In the genomic region with DNA sequence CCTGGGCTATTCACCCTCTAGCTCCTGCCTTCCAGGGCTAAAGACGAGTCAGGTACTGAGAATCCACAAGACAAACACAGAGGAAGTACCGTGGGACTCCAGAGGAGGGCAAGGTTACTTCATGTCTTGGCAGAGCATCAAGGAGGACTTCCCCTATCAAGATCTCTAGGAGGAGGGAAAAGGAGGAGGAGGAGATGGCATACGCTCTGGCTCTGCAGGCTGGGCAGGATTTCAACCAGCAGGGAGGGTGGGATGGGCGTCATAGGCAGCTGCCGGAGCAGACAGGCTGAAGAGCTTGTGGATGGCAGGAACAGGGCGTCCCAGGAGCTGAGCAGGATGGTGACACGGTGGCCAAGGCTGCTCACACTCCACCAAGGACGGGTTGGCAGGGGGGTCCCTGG, we compare ENCODE assay signal across 9 cellular contexts. TPM values are rescaled to one million over a fixed set of nuclear protein-coding genes. Genes with fewer than 3 reads are reported as not detected.
DNase-seq lines count a peak whose midpoint lies in the region; ATAC-seq and TF ChIP-seq lines count a peak whose summit lies in the region.
"Had no signal": no experiment of that assay in that cellular context is flagged by ENCODE, and none has a peak within 500 bp of the region (broad histone marks: within the 10 kb centered on the region; RNA-seq: fewer than 3 reads in every experiment).

No MANE protein-coding gene starts in this region.

- DNase-seq in activated CD4-positive, alpha-beta T cell treated with anti-CD3 and anti-CD28 coated beads, Interleukin-2, amount 10 ng/mL, durations not matched to agents 24 days and 14 days, result no peak
- no peak for DNase-seq in activated CD4-positive, alpha-beta T cell treated with anti-CD3 and anti-CD28 coated beads, Interleukin-2, amount 50 U/mL, for 4 hours
- DNase-seq in RWPE2 (ENCODE audit: low spot score) (no peak), fibroblast of mammary gland (ENCODE audit: low read depth) (peak; percentile 95), osteocyte (ENCODE audit: extremely low spot score, unreplicated experiment) (no peak)
- DNase-seq in activated naive CD8-positive, alpha-beta T cell treated with anti-CD3 and anti-CD28 coated beads for 36 hours, result no peak
- DNase-seq: CD4-positive, CD25-positive, alpha-beta regulatory T cell had no signal

- peaks cover 29% of the 10 kb centered on the region for H3K36me3 Mint-ChIP-seq in activated CD4-positive, alpha-beta T cell treated with anti-CD3 and anti-CD28 coated beads, Interleukin-2, amount 10 ng/mL, durations not matched to agents 24 days and 14 days (ENCODE audit: low read depth)
- H3K36me3 Mint-ChIP-seq in osteocyte (ENCODE audit: unreplicated experiment), result peaks cover 23% of the 10 kb centered on the region
- H3K36me3 Mint-ChIP-seq in activated naive CD8-positive, alpha-beta T cell treated with anti-CD3 and anti-CD28 coated beads for 36 hours, result peaks cover 22% of the 10 kb centered on the region

- H3K4me3 ChIP-seq in RWPE2 (ENCODE audit: severe bottlenecking) (no peak overlapping the region), fibroblast of mammary gland (ENCODE audit: control insufficient read depth, low read depth, low read length) (no peak overlapping the region)

- peaks cover 4% of the 10 kb centered on the region for H3K4me1 Mint-ChIP-seq in activated CD4-positive, alpha-beta T cell treated with anti-CD3 and anti-CD28 coated beads, Interleukin-2, amount 10 ng/mL, durations not matched to agents 24 days and 14 days
- H3K4me1 Mint-ChIP-seq in osteocyte (ENCODE audit: unreplicated experiment), result peaks cover 7% of the 10 kb centered on the region
- H3K4me1 Mint-ChIP-seq in activated naive CD8-positive, alpha-beta T cell treated with anti-CD3 and anti-CD28 coated beads for 36 hours, result peaks cover 10% of the 10 kb centered on the region
- H3K4me1 Mint-ChIP-seq: CD4-positive, CD25-positive, alpha-beta regulatory T cell had no signal

- H3K9me3 Mint-ChIP-seq in activated CD4-positive, alpha-beta T cell treated with anti-CD3 and anti-CD28 coated beads, Interleukin-2, amount 10 ng/mL, durations not matched to agents 24 days and 14 days, result no peaks in the 10 kb centered on the region
- no peaks in the 10 kb centered on the region for H3K9me3 Mint-ChIP-seq in osteocyte (ENCODE audit: unreplicated experiment)
- H3K9me3 Mint-ChIP-seq in activated naive CD8-positive, alpha-beta T cell treated with anti-CD3 and anti-CD28 coated beads for 36 hours, result peaks cover 2% of the 10 kb centered on the region

- ATAC-seq in RWPE2 (ENCODE audit: low read depth) (peak; percentile 93), HG03196 (IDR thresholded peaks at IDR 0.05; ENCODE audit: unreplicated experiment) (no peak), HG03521 (IDR thresholded peaks at IDR 0.05; ENCODE audit: unreplicated experiment) (no peak)

- no peaks in the 10 kb centered on the region for H3K4me1 ChIP-seq in RWPE2 (ENCODE audit: insufficient read depth, poor library complexity, severe bottlenecking)

- TF ChIP-seq CTCF in RWPE2 (IDR thresholded peaks at IDR 0.05; ENCODE audit: poor library complexity, severe bottlenecking) (peak; percentile 73), fibroblast of mammary gland (conservative IDR thresholded peaks at IDR 0.05; ENCODE audit: control insufficient read depth, insufficient read depth, low read depth, low read length) (peak; percentile 56), osteocyte (IDR thresholded peaks at IDR 0.05) (peak; percentile 36)

- H3K27me3 Mint-ChIP-seq in activated CD4-positive, alpha-beta T cell treated with anti-CD3 and anti-CD28 coated beads, Interleukin-2, amount 10 ng/mL, durations not matched to agents 24 days and 14 days, result no peaks in the 10 kb centered on the region
- no peaks in the 10 kb centered on the region for H3K27me3 Mint-ChIP-seq in osteocyte (ENCODE audit: unreplicated experiment)
- H3K27me3 Mint-ChIP-seq in activated naive CD8-positive, alpha-beta T cell treated with anti-CD3 and anti-CD28 coated beads for 36 hours, result no peaks in the 10 kb centered on the region
- H3K27me3 Mint-ChIP-seq: CD4-positive, CD25-positive, alpha-beta regulatory T cell had no signal

- peak overlapping the region; percentile 3 for H3K27ac ChIP-seq in RWPE2 (ENCODE audit: poor library complexity, severe bottlenecking)

- intact Hi-C loops in activated CD4-positive, alpha-beta T cell treated with anti-CD3 and anti-CD28 coated beads, Interleukin-2, amount 10 ng/mL, durations not matched to agents 24 days and 14 days (cut with micrococcal nuclease), result no loop called here

- peak overlapping the region; percentile 71 for H3K27ac Mint-ChIP-seq in activated CD4-positive, alpha-beta T cell treated with anti-CD3 and anti-CD28 coated beads, Interleukin-2, amount 10 ng/mL, durations not matched to agents 24 days and 14 days
- no peak overlapping the region for H3K27ac Mint-ChIP-seq in osteocyte (ENCODE audit: unreplicated experiment)
- no peak overlapping the region for H3K27ac Mint-ChIP-seq in activated naive CD8-positive, alpha-beta T cell treated with anti-CD3 and anti-CD28 coated beads for 36 hours
- H3K27ac Mint-ChIP-seq: CD4-positive, CD25-positive, alpha-beta regulatory T cell had no signal

- H3K4me3 Mint-ChIP-seq in activated CD4-positive, alpha-beta T cell treated with anti-CD3 and anti-CD28 coated beads, Interleukin-2, amount 10 ng/mL, durations not matched to agents 24 days and 14 days, result no peak overlapping the region
- no peak overlapping the region for H3K4me3 Mint-ChIP-seq in osteocyte (ENCODE audit: unreplicated experiment)
- H3K4me3 Mint-ChIP-seq in activated naive CD8-positive, alpha-beta T cell treated with anti-CD3 and anti-CD28 coated beads for 36 hours, result no peak overlapping the region
- H3K4me3 Mint-ChIP-seq: CD4-positive, CD25-positive, alpha-beta regulatory T cell had no signal

- H3K9me3 ChIP-seq in RWPE2 (ENCODE audit: severe bottlenecking), result no peaks in the 10 kb centered on the region

- H3K36me3 ChIP-seq in RWPE2 (ENCODE audit: low read depth), result peaks cover 24% of the 10 kb centered on the region

- no peaks in the 10 kb centered on the region for H3K27me3 ChIP-seq in RWPE2 (ENCODE audit: insufficient read depth, poor library complexity, severe bottlenecking)

RNA-seq across cellular contexts. Expression of a gene that starts 21.3 kb away (rescaled TPM):
- 291 and 293 TPM in 2 replicates for total RNA-seq in activated CD4-positive, alpha-beta T cell treated with anti-CD3 and anti-CD28 coated beads, Interleukin-2, amount 10 ng/mL, durations not matched to agents 24 days and 14 days
- 119 and 133 TPM in 2 replicates for total RNA-seq in osteocyte
- 100 to 1,000 TPM; 304 to 310 TPM for total RNA-seq in activated naive CD8-positive, alpha-beta T cell treated with anti-CD3 and anti-CD28 coated beads for 36 hours

RNA-seq across cellular contexts. Expression of a gene that starts 21.4 kb away (rescaled TPM):
- total RNA-seq in activated CD4-positive, alpha-beta T cell treated with anti-CD3 and anti-CD28 coated beads, Interleukin-2, amount 10 ng/mL, durations not matched to agents 24 days and 14 days, result 30.9 and 33.6 TPM in 2 replicates
- 29.7 and 32.5 TPM in 2 replicates for total RNA-seq in osteocyte
- total RNA-seq in activated naive CD8-positive, alpha-beta T cell treated with anti-CD3 and anti-CD28 coated beads for 36 hours, result 10 to 100 TPM; 28.2 to 30.4 TPM
